ENCODE assay signal across 1 cellular context in genomic region chr1:151661728-151662127, GRCh38.
TF ChIP-seq lines count a peak whose summit lies in the region.

No MANE protein-coding gene starts in this region.

TF ChIP-seq in endothelial cell of umbilical vein, 7 proteins besides CTCF, POLR2A, EP300 and RAD21:
- TF ChIP-seq EZH2 (IDR thresholded peaks at IDR 0.05; ENCODE audit: borderline replicate concordance, low read depth, low read length, severe bottlenecking), result no peak
- no peak for TF ChIP-seq FOS (IDR thresholded peaks at IDR 0.05; ENCODE audit: borderline replicate concordance, insufficient read depth, low read length)
- no peak for TF ChIP-seq GATA2 (IDR thresholded peaks at IDR 0.05; ENCODE audit: insufficient read depth, insufficient read length, low read depth, low read length)
- no peak for TF ChIP-seq MYC (IDR thresholded peaks at IDR 0.05; ENCODE audit: low read depth, low read length)
- TF ChIP-seq, protein P1, sequence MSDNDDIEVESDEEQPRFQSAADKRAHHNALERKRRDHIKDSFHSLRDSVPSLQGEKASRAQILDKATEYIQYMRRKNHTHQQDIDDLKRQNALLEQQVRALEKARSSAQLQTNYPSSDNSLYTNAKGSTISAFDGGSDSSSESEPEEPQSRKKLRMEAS (IDR thresholded peaks at IDR 0.05; ENCODE audit: insufficient read depth, insufficient read length), result no peak
- no peak for TF ChIP-seq POLR2AphosphoS5 (IDR thresholded peaks at IDR 0.05; ENCODE audit: insufficient read depth, low read depth, low read length)
- TF ChIP-seq JUN (IDR thresholded peaks at IDR 0.05; ENCODE audit: borderline replicate concordance, insufficient read depth, insufficient read length, low read depth), result no peak
